ENCODE assay signal across 1 cellular context in genomic region chr12:113273053-113273725, GRCh38.
TF ChIP-seq lines count a peak whose summit lies in the region.

No MANE protein-coding gene starts in this region.

TF ChIP-seq in WTC11, 78 proteins besides CTCF, POLR2A, EP300 and RAD21 (continued from another document):
- TF ChIP-seq NFATC4 (CRISPR knock-in tag; IDR thresholded peaks at IDR 0.05) (no peak), IRF1 (CRISPR knock-in tag; IDR thresholded peaks at IDR 0.05) (no peak), E2F5 (CRISPR knock-in tag; IDR thresholded peaks at IDR 0.05) (no peak), TP53 (CRISPR knock-in tag; IDR thresholded peaks at IDR 0.05) (no peak), ETV6 (CRISPR knock-in tag; IDR thresholded peaks at IDR 0.05) (no peak), FOXP4 (CRISPR knock-in tag; IDR thresholded peaks at IDR 0.05) (no peak), JAZF1 (CRISPR knock-in tag; IDR thresholded peaks at IDR 0.05) (no peak), ZNF512 (CRISPR knock-in tag; IDR thresholded peaks at IDR 0.05; ENCODE audit: borderline replicate concordance) (no peak), E2F1 (CRISPR knock-in tag; IDR thresholded peaks at IDR 0.05) (no peak), ZNF138 (CRISPR knock-in tag; conservative IDR thresholded peaks at IDR 0.05) (no peak), ZBTB21 (CRISPR knock-in tag; IDR thresholded peaks at IDR 0.05; ENCODE audit: borderline replicate concordance) (no peak), ZNF281 (CRISPR knock-in tag; IDR thresholded peaks at IDR 0.05) (no peak), TCF7 (CRISPR knock-in tag; IDR thresholded peaks at IDR 0.05; ENCODE audit: low read depth) (no peak)
